Comparison of ENCODE assay signal across 1 cellular context in the genomic region with DNA sequence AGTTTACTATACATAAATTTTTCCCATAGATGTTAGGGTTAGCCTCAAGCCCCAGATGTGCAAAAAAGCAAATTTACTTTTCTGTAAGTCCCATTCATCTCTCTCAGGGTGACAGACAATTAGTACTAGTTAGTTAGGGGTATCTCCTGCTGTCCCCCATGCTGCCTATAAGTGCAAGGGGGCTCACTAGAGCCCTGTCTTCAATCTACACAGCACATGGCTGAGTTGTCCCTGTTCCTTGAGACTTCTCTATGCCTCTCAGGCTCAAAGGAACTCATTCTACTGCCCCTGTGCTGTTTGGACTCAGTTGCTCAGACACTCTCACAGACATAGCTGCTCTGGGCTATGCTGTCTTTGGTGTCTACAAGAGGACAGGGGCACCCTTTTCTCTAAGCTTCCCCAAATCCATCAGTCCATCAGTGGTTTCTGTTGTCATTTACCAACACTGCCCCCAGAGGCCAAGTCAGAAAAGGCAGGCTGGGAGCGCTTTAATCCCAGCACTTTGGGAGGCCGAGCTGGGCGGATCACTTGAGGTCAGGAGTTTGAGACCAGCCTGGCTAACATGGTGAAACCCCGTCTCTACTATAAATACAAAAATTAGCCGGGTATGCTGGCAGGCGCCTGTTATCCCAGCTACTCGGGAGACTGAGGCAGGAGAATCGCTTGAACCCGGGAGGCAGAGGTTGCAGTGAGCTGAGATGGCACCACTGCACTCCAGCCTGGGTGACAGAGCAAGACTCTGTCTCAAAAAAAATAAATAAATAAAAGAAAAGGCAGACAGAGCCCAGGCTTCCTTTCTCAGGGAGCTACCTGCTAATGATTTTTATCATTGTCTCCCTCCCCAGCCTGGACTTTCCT.
TF ChIP-seq lines count a peak whose summit lies in the region.

No MANE protein-coding gene starts in this region.

TF ChIP-seq in liver, 16 proteins besides CTCF, POLR2A, EP300 and RAD21 (continued from another document):
- TF ChIP-seq, protein P1, sequence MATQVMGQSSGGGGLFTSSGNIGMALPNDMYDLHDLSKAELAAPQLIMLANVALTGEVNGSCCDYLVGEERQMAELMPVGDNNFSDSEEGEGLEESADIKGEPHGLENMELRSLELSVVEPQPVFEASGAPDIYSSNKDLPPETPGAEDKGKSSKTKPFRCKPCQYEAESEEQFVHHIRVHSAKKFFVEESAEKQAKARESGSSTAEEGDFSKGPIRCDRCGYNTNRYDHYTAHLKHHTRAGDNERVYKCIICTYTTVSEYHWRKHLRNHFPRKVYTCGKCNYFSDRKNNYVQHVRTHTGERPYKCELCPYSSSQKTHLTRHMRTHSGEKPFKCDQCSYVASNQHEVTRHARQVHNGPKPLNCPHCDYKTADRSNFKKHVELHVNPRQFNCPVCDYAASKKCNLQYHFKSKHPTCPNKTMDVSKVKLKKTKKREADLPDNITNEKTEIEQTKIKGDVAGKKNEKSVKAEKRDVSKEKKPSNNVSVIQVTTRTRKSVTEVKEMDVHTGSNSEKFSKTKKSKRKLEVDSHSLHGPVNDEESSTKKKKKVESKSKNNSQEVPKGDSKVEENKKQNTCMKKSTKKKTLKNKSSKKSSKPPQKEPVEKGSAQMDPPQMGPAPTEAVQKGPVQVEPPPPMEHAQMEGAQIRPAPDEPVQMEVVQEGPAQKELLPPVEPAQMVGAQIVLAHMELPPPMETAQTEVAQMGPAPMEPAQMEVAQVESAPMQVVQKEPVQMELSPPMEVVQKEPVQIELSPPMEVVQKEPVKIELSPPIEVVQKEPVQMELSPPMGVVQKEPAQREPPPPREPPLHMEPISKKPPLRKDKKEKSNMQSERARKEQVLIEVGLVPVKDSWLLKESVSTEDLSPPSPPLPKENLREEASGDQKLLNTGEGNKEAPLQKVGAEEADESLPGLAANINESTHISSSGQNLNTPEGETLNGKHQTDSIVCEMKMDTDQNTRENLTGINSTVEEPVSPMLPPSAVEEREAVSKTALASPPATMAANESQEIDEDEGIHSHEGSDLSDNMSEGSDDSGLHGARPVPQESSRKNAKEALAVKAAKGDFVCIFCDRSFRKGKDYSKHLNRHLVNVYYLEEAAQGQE (IDR thresholded peaks at IDR 0.05), result no peak
TF ChIP-seq in liver: peak in this region for 0.
